ENCODE assay signal across 2 cellular contexts in genomic region chr12:26690601-26691000, GRCh38.
TF ChIP-seq lines count a peak whose summit lies in the region.

No MANE protein-coding gene starts in this region.

TF ChIP-seq in IMR-90, 13 proteins besides CTCF, POLR2A, EP300 and RAD21:
- TF ChIP-seq ELK1 (IDR thresholded peaks at IDR 0.05; ENCODE audit: borderline replicate concordance, low read depth, low read length) (no peak), FOS (IDR thresholded peaks at IDR 0.05; ENCODE audit: low read depth, low read length) (no peak), MAZ (IDR thresholded peaks at IDR 0.05; ENCODE audit: borderline replicate concordance, low read depth, low read length) (no peak), MXI1 (IDR thresholded peaks at IDR 0.05; ENCODE audit: borderline replicate concordance, low read depth, low read length) (no peak), RCOR1 (IDR thresholded peaks at IDR 0.05; ENCODE audit: insufficient replicate concordance, low read length) (no peak)

TF ChIP-seq in K562, 482 proteins besides CTCF, POLR2A, EP300 and RAD21:
- TF ChIP-seq RHOXF2B (CRISPR knock-in tag; conservative IDR thresholded peaks at IDR 0.05): no peak
- TF ChIP-seq ZNF407 (IDR thresholded peaks at IDR 0.05; ENCODE audit: low read depth): no peak
- TF ChIP-seq ARID4B (CRISPR knock-in tag; IDR thresholded peaks at IDR 0.05): no peak
- no peak for TF ChIP-seq HDAC1 (IDR thresholded peaks at IDR 0.05)
- no peak for TF ChIP-seq ZNF696 (CRISPR knock-in tag; conservative IDR thresholded peaks at IDR 0.05)
- TF ChIP-seq TCFL5 (CRISPR knock-in tag; conservative IDR thresholded peaks at IDR 0.05): no peak
